22 cellular contexts compared by ENCODE assay signal in genomic region chr15:65095747-65096104, GRCh38. TPM values are rescaled to one million over a fixed set of nuclear protein-coding genes. Genes with fewer than 3 reads are reported as not detected.
DNase-seq lines count a peak whose midpoint lies in the region; ATAC-seq, FAIRE-seq and TF ChIP-seq lines count a peak whose summit lies in the region.
"Had no signal": no experiment of that assay in that cellular context is flagged by ENCODE, and none has a peak within 500 bp of the region (broad histone marks: within the 10 kb centered on the region; RNA-seq: fewer than 3 reads in every experiment).

No MANE protein-coding gene starts in this region.

- TF ChIP-seq POLR2A in esophagus muscularis mucosa (IDR thresholded peaks at IDR 0.05; ENCODE audit: low read depth) = no peak
- no peak for TF ChIP-seq POLR2A in transverse colon (IDR thresholded peaks at IDR 0.05)
- TF ChIP-seq POLR2A in esophagus squamous epithelium (IDR thresholded peaks at IDR 0.05) = no peak

- intact Hi-C loops in esophagus muscularis mucosa (cut with DNase I) (no loop called here), transverse colon (cut with DNase I; ENCODE audit: low total_unique reads) (no loop called here), esophagus squamous epithelium (cut with DNase I) (no loop called here)

- H3K79me2 ChIP-seq in astrocyte (ENCODE audit: insufficient read depth, low read length) = no peaks in the 10 kb centered on the region
- no peaks in the 10 kb centered on the region for H3K79me2 ChIP-seq in osteoblast (ENCODE audit: insufficient read depth, low read length)

- H4K20me1 ChIP-seq in astrocyte (ENCODE audit: insufficient read depth, low read length) = peaks cover 15% of the 10 kb centered on the region
- H4K20me1 ChIP-seq in osteoblast (ENCODE audit: insufficient read depth, low read length) = no peaks in the 10 kb centered on the region

- DNase-seq in astrocyte (ENCODE audit: low read depth) = no peak
- no peak for DNase-seq in esophagus muscularis mucosa (ENCODE audit: extremely low spot score)
- DNase-seq in osteoblast (ENCODE audit: insufficient read length, low spot score, missing footprints) = peak; percentile 57
- DNase-seq in transverse colon = no peak
- DNase-seq in stimulated activated naive CD8-positive, alpha-beta T cell treated with anti-CD3 and anti-CD28 coated beads, Interleukin-15, amount 100 ng/mL, for 72 hours = no peak
- no peak for DNase-seq in esophagus squamous epithelium (lab: John Stamatoyannopoulos, UW)
- DNase-seq: CD4-positive, alpha-beta T cell; DND-41; GOT3; KBM-7; NCI-H1092; NCI-H1436 treated with DMSO at 0.1 percent for 48 hours; NCI-H2029; NCI-H2227 treated with DMSO at 0.1 percent for 48 hours; NCI-H510A; NCI-H748 treated with DMSO at 0.1 percent for 48 hours; PC-9; RPMI8226; SIG-M5 had no signal

- no peak overlapping the region for H2AFZ ChIP-seq in astrocyte (ENCODE audit: low read depth, low read length)
- no peak overlapping the region for H2AFZ ChIP-seq in osteoblast (ENCODE audit: low read length)
- H2AFZ ChIP-seq: PC-9 had no signal

- no peak for TF ChIP-seq CTCF in astrocyte (IDR thresholded peaks at IDR 0.05; ENCODE audit: insufficient read depth, low read depth, low read length)
- TF ChIP-seq CTCF in esophagus muscularis mucosa (IDR thresholded peaks at IDR 0.05) = no peak
- no peak for TF ChIP-seq CTCF in osteoblast (IDR thresholded peaks at IDR 0.05; ENCODE audit: extremely low read depth, low read depth, low read length)
- no peak for TF ChIP-seq CTCF in transverse colon (IDR thresholded peaks at IDR 0.05)
- TF ChIP-seq CTCF in esophagus squamous epithelium (IDR thresholded peaks at IDR 0.05) = no peak

- H3K9me3 Mint-ChIP-seq in astrocyte (ENCODE audit: unreplicated experiment) = peaks cover 4% of the 10 kb centered on the region
- H3K9me3 Mint-ChIP-seq in stimulated activated naive CD8-positive, alpha-beta T cell treated with anti-CD3 and anti-CD28 coated beads, Interleukin-15, amount 100 ng/mL, for 72 hours = no peaks in the 10 kb centered on the region
- H3K9me3 Mint-ChIP-seq: CD4-positive, alpha-beta T cell had no signal

- H3K27ac Mint-ChIP-seq in astrocyte (ENCODE audit: unreplicated experiment) = no peak overlapping the region
- H3K27ac Mint-ChIP-seq in stimulated activated naive CD8-positive, alpha-beta T cell treated with anti-CD3 and anti-CD28 coated beads, Interleukin-15, amount 100 ng/mL, for 72 hours = no peak overlapping the region
- H3K27ac Mint-ChIP-seq: CD4-positive, alpha-beta T cell had no signal

- H3K9ac ChIP-seq in astrocyte (ENCODE audit: low read length) = no peak overlapping the region

- H3K4me1 Mint-ChIP-seq in astrocyte (ENCODE audit: low read depth, unreplicated experiment) = peaks cover 10% of the 10 kb centered on the region
- no peaks in the 10 kb centered on the region for H3K4me1 Mint-ChIP-seq in stimulated activated naive CD8-positive, alpha-beta T cell treated with anti-CD3 and anti-CD28 coated beads, Interleukin-15, amount 100 ng/mL, for 72 hours

- H3K27me3 Mint-ChIP-seq in astrocyte (ENCODE audit: low read depth, unreplicated experiment) = peaks cover 11% of the 10 kb centered on the region
- no peaks in the 10 kb centered on the region for H3K27me3 Mint-ChIP-seq in stimulated activated naive CD8-positive, alpha-beta T cell treated with anti-CD3 and anti-CD28 coated beads, Interleukin-15, amount 100 ng/mL, for 72 hours
- H3K27me3 Mint-ChIP-seq: CD4-positive, alpha-beta T cell had no signal

- no peak overlapping the region for H3K27ac ChIP-seq in astrocyte (ENCODE audit: low read depth, low read length)
- H3K27ac ChIP-seq in esophagus muscularis mucosa (replicated peaks in 1 of 4) = peak overlapping the region; percentile 79 to 96 (median 93)
- H3K27ac ChIP-seq in osteoblast (ENCODE audit: low read depth, low read length) = no peak overlapping the region
- H3K27ac ChIP-seq in transverse colon = peak overlapping the region in 3 of 4 donors; percentile 62 to 78 (median 63)
- H3K27ac ChIP-seq in esophagus squamous epithelium = peak overlapping the region in 1 of 4 donors; percentile 10
- H3K27ac ChIP-seq: PC-9 had no signal

- in situ Hi-C loops in transverse colon (cut with MboI; ENCODE audit: low pct_ligation_motif_present in 1 of 4, low pct_unique_long_range_greater_than_20kb in 1 of 4, low sequenced_read_pairs in 3 of 4) = loop anchor here in 2 of 4 donors (10.0 kb wide), 1 partner anchor 61 kb away; no protein-coding TSS in a partner anchor

- H3K36me3 Mint-ChIP-seq in astrocyte (ENCODE audit: low read depth, unreplicated experiment) = peaks cover 34% of the 10 kb centered on the region

- no peak for ATAC-seq in stimulated activated naive CD8-positive, alpha-beta T cell treated with anti-CD3 and anti-CD28 coated beads, Interleukin-15, amount 100 ng/mL, for 72 hours
- ATAC-seq in GM21360 (IDR thresholded peaks at IDR 0.05; ENCODE audit: unreplicated experiment) = no peak
- ATAC-seq: GM12878 had no signal

- H3K36me3 ChIP-seq in astrocyte (ENCODE audit: insufficient read depth, low read length) (peaks cover 8% of the 10 kb centered on the region), esophagus muscularis mucosa (peaks cover 9 to 43% (median 31%) of the 10 kb centered on the region in 4 donors), osteoblast (ENCODE audit: insufficient read depth, low read length) (peaks cover 28% of the 10 kb centered on the region), transverse colon (no peaks in the 10 kb centered on the region), esophagus squamous epithelium (peaks cover 0 to 37% (median 10%) of the 10 kb centered on the region in 3 donors)

- no peaks in the 10 kb centered on the region for H3K9me3 ChIP-seq in astrocyte (ENCODE audit: insufficient read depth, low read depth, low read length)
- no peaks in the 10 kb centered on the region for H3K9me3 ChIP-seq in esophagus muscularis mucosa
- H3K9me3 ChIP-seq in osteoblast (ENCODE audit: low read depth, low read length) = no peaks in the 10 kb centered on the region
- no peaks in the 10 kb centered on the region for H3K9me3 ChIP-seq in transverse colon
- H3K9me3 ChIP-seq in esophagus squamous epithelium = no peaks in the 10 kb centered on the region

- TF ChIP-seq EP300 in esophagus muscularis mucosa (IDR thresholded peaks at IDR 0.05) (no peak), transverse colon (IDR thresholded peaks at IDR 0.05; ENCODE audit: low read depth) (no peak)

- FAIRE-seq in astrocyte (lab: Jason Lieb, UNC) = no peak
- FAIRE-seq: GM12878 had no signal

- H3K4me2 ChIP-seq in astrocyte (ENCODE audit: low read length) = no peak overlapping the region
- H3K4me2 ChIP-seq in osteoblast (ENCODE audit: insufficient read depth, low read length) = no peak overlapping the region
- H3K4me2 ChIP-seq: PC-9 had no signal

- H3K4me1 ChIP-seq in astrocyte (ENCODE audit: insufficient read depth, low read length) = peaks cover 9% of the 10 kb centered on the region
- peaks cover 19 to 72% (median 69%) of the 10 kb centered on the region in 4 donors for H3K4me1 ChIP-seq in esophagus muscularis mucosa
- H3K4me1 ChIP-seq in osteoblast (ENCODE audit: insufficient read depth, low read length) = no peaks in the 10 kb centered on the region
- H3K4me1 ChIP-seq in transverse colon = peaks cover 2 to 16% (median 12%) of the 10 kb centered on the region in 4 donors
- peaks cover 6 to 35% (median 9%) of the 10 kb centered on the region in 3 donors for H3K4me1 ChIP-seq in esophagus squamous epithelium

- peak overlapping the region; percentile 20 for H3K4me3 Mint-ChIP-seq in astrocyte (ENCODE audit: unreplicated experiment)
- H3K4me3 Mint-ChIP-seq in stimulated activated naive CD8-positive, alpha-beta T cell treated with anti-CD3 and anti-CD28 coated beads, Interleukin-15, amount 100 ng/mL, for 72 hours = no peak overlapping the region
- H3K4me3 Mint-ChIP-seq: CD4-positive, alpha-beta T cell had no signal

- 69% methylated on average over 6 of the region's 6 CpGs for WGBS in esophagus muscularis mucosa
- 90% methylated on average over 6 of the region's 6 CpGs; no CpG with 5 or more reads in 1 of the 2 donors for WGBS in transverse colon (ENCODE audit: low coverage in 1 of 2), 2 donors
- 58 to 81% methylated on average over 3 to 4 of the region's 6 CpGs for WGBS in esophagus squamous epithelium, 2 donors

- H3K27me3 ChIP-seq in astrocyte (ENCODE audit: insufficient read depth, low read length) (no peaks in the 10 kb centered on the region), esophagus muscularis mucosa (no peaks in the 10 kb centered on the region), osteoblast (ENCODE audit: insufficient read depth, low read length) (no peaks in the 10 kb centered on the region), transverse colon (no peaks in the 10 kb centered on the region), esophagus squamous epithelium (no peaks in the 10 kb centered on the region)

- H3K4me3 ChIP-seq in astrocyte (ENCODE audit: insufficient read depth, low read depth, low read length) (no peak overlapping the region), esophagus muscularis mucosa (no peak overlapping the region), osteoblast (ENCODE audit: insufficient read depth, low read length) (no peak overlapping the region), transverse colon (no peak overlapping the region), esophagus squamous epithelium (no peak overlapping the region)
- H3K4me3 ChIP-seq: GM12878, PC-9 had no signal

RNA-seq across cellular contexts. Expression of gene KBTBD13, which starts 19.2 kb away (rescaled TPM):
- not detected in 2 replicates for total RNA-seq in astrocyte
- under 1 TPM in 1 of 4 donors, not detected in 3; 0.17 TPM for total RNA-seq in esophagus muscularis mucosa
- not detected in 2 replicates for total RNA-seq in osteoblast
- total RNA-seq in transverse colon = not detected
- not detected for total RNA-seq in esophagus squamous epithelium
- total RNA-seq: CD4-positive, alpha-beta T cell; HT1080; PC-9 had no signal

RNA-seq across cellular contexts. Expression of gene UBAP1L, which starts 19.3 kb away (rescaled TPM):
- total RNA-seq in astrocyte (1.8 and 1.9 TPM in 2 replicates), esophagus muscularis mucosa (1 to 10 TPM; 1.2 to 7.5 (median 2.2) TPM), osteoblast (2.9 and 3.3 TPM in 2 replicates), transverse colon (1 to 10 TPM; 2.0 to 8.2 (median 4.4) TPM), esophagus squamous epithelium (1 to 10 TPM; 1.6 to 6.3 (median 2.0) TPM)

RNA-seq across cellular contexts. Expression of gene RASL12, which starts 27.9 kb away (rescaled TPM):
- total RNA-seq in astrocyte (0.32 and 0.36 TPM in 2 replicates), esophagus muscularis mucosa (100 to 1,000 TPM; 123 to 216 (median 198) TPM), osteoblast (under 0.01 and 0.36 TPM in 2 replicates), transverse colon (10 to 100 TPM; 13.9 to 46.8 (median 16.4) TPM), esophagus squamous epithelium (10 to 100 TPM in 2 of 4 donors, 1 to 10 TPM in 2; 2.8 to 32.4 (median 8.9) TPM)
- total RNA-seq: CD4-positive, alpha-beta T cell; HT1080; PC-9 had no signal

RNA-seq across cellular contexts. Expression of gene PDCD7, which starts 37.9 kb away (rescaled TPM):
- total RNA-seq in astrocyte = 12.3 and 15.0 TPM in 2 replicates
- total RNA-seq in esophagus muscularis mucosa = 10 to 100 TPM; 24.2 to 33.4 (median 25.5) TPM
- 19.5 and 20.3 TPM in 2 replicates for total RNA-seq in osteoblast
- 10 to 100 TPM; 12.4 to 22.1 (median 16.3) TPM for total RNA-seq in transverse colon
- total RNA-seq in esophagus squamous epithelium = 10 to 100 TPM; 12.1 to 20.8 (median 16.6) TPM

RNA-seq across cellular contexts. Expression of gene SLC51B, which starts 50.5 kb away (rescaled TPM):
- total RNA-seq in astrocyte (not detected in 2 replicates), esophagus muscularis mucosa (not detected), osteoblast (not detected in 2 replicates), transverse colon (100 to 1,000 TPM in 2 of 4 donors, 10 to 100 TPM in 1, 1 to 10 TPM in 1; 3.4 to 150 (median 121) TPM), esophagus squamous epithelium (not detected)
- total RNA-seq: CD4-positive, alpha-beta T cell; HT1080; PC-9 had no signal

Comparison
In these comparisons a context has a peak if more than half of its experiments do, and no peak if none do; other contexts are left out.
1. H3K27ac ChIP-seq: peak in esophagus muscularis mucosa (4 of 4) and transverse colon (3 of 4); none in astrocyte (single experiment) and osteoblast (single experiment).